ENCODE assay signal across 13 cellular contexts in the genomic region with DNA sequence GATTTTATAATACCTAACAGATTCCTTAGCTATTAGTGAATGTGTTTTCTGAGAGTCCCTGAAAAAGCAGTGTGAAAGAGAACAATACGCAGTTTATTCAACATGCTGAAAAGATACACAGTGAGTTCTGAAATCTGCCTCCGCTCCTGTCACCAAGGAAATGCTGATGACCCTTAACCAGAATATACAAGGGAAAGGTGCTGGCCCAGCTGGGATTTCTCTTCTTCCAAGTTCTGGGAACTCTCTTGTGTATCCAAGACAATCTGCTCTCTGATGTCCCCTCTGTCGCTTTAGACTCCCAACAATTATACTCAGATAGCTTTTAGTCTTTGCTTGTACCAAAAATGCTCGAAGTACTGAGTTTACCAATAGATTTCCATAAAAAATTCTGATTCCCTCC.
"Had no signal": no experiment of that assay in that cellular context is flagged by ENCODE, and none has a peak within 500 bp of the region (broad histone marks: within the 10 kb centered on the region; RNA-seq: fewer than 3 reads in every experiment).

No MANE protein-coding gene starts in this region.

- H3K4me3 Mint-ChIP-seq: dendritic cell treated with granulocyte-macrophage colony-stimulating factor and Interleukin-4, amounts not matched to agents 40 ng/mL and 50 ng/mL, for 4 days; natural killer cell had no signal

- H3K27me3 Mint-ChIP-seq: dendritic cell treated with granulocyte-macrophage colony-stimulating factor and Interleukin-4, amounts not matched to agents 40 ng/mL and 50 ng/mL, for 4 days had no signal

- H3K4me3 ChIP-seq: heart left ventricle, right atrium auricular region, sigmoid colon, skin epidermis had no signal

- H3K27ac Mint-ChIP-seq: dendritic cell treated with granulocyte-macrophage colony-stimulating factor and Interleukin-4, amounts not matched to agents 40 ng/mL and 50 ng/mL, for 4 days; natural killer cell had no signal

- H3K36me3 Mint-ChIP-seq: natural killer cell had no signal

- ATAC-seq: foreskin keratinocyte, natural killer cell had no signal

- H3K27me3 ChIP-seq: foreskin keratinocyte, heart left ventricle, right atrium auricular region, sigmoid colon had no signal

- H3K27ac ChIP-seq: foreskin keratinocyte, heart left ventricle, right atrium auricular region, sigmoid colon had no signal

- H3K4me1 Mint-ChIP-seq: natural killer cell had no signal

- H3K36me3 ChIP-seq: heart left ventricle, right atrium auricular region, sigmoid colon had no signal

- DNase-seq: cerebellar nuclear complex; erythroblast; foreskin keratinocyte; heart left ventricle; mammary epithelial cell; natural killer cell; sigmoid colon; stimulated activated CD4-positive, alpha-beta T cell treated with anti-CD3 and anti-CD28 coated beads, Interleukin-12 subunit alpha, Interleukin-12 subunit beta, amount 100 ng/mL, for 4 hours; stimulated activated naive CD4-positive, alpha-beta T cell treated with Interleukin-2 at 50 U/mL for 16 hours; trophoblast cell had no signal

- H3K4me1 ChIP-seq: foreskin keratinocyte had no signal

- H3K9me3 ChIP-seq: heart left ventricle, right atrium auricular region, sigmoid colon had no signal

- H3K9me3 Mint-ChIP-seq: dendritic cell treated with granulocyte-macrophage colony-stimulating factor and Interleukin-4, amounts not matched to agents 40 ng/mL and 50 ng/mL, for 4 days; natural killer cell had no signal
